ENCODE assay signal across 9 cellular contexts in the genomic region with DNA sequence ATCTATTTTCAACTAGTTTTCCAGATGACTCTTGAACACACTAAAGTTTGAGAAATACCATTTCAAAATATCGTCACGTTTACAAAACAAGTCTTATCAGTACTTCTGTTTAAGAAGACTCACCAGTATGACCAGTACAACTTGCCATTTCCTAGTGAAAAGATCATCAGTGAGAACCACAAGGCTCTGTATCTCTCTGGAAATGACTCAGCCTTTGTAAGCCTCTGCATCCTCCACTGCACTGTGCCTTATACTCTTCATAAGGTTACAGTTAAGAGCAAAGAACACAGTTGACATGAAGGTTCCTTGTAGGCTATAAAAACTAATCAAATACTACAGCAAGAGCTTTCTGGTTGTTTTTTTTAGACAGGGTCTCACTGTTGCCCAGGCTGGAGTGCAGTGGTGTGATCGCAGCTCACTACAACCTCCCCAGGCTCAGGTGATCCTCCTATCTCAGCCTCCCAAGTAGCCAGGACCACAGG. TPM values are rescaled to one million over a fixed set of nuclear protein-coding genes. Genes with fewer than 3 reads are reported as not detected.
DNase-seq lines count a peak whose midpoint lies in the region; ATAC-seq lines count a peak whose summit lies in the region.
"Had no signal": no experiment of that assay in that cellular context is flagged by ENCODE, and none has a peak within 500 bp of the region (broad histone marks: within the 10 kb centered on the region; RNA-seq: fewer than 3 reads in every experiment).

No MANE protein-coding gene starts in this region.

- no peak for DNase-seq in activated T-cell treated with anti-CD3 and anti-CD28 coated beads, Interleukin-2, amount 50 U/mL, for 4 hours
- DNase-seq in activated T-cell treated with anti-CD3 and anti-CD28 coated beads, Interleukin-2, amount 50 U/mL, for 48 hours: no peak
- DNase-seq in SW 1271 (lab: John Stamatoyannopoulos, UW) (peak; percentile 33 to 79), NCI-H1048 (lab: John Stamatoyannopoulos, UW) (no peak), NCI-H187 (lab: John Stamatoyannopoulos, UW) (no peak)
- no peak for DNase-seq in activated effector memory CD4-positive, alpha-beta T cell treated with anti-CD3 and anti-CD28 coated beads, Interleukin-2, amount 50 U/mL, for 16 hours
- DNase-seq: right lobe of liver had no signal

- no peaks in the 10 kb centered on the region for H3K27me3 Mint-ChIP-seq in activated T-cell treated with anti-CD3 and anti-CD28 coated beads, Interleukin-2, amount 50 U/mL, for 4 hours (ENCODE audit: low read depth)

- no peaks in the 10 kb centered on the region for H3K9me3 Mint-ChIP-seq in activated T-cell treated with anti-CD3 and anti-CD28 coated beads, Interleukin-2, amount 50 U/mL, for 4 hours

- peaks cover 42% of the 10 kb centered on the region for H3K36me3 Mint-ChIP-seq in activated T-cell treated with anti-CD3 and anti-CD28 coated beads, Interleukin-2, amount 50 U/mL, for 4 hours (ENCODE audit: insufficient read depth)

- H3K36me3 ChIP-seq in mesodermal cell (ENCODE audit: control insufficient read depth, insufficient read depth, low read length): peaks cover 89% of the 10 kb centered on the region

- peaks cover 33% of the 10 kb centered on the region for H3K4me1 Mint-ChIP-seq in activated T-cell treated with anti-CD3 and anti-CD28 coated beads, Interleukin-2, amount 50 U/mL, for 4 hours (ENCODE audit: low read depth)

- peak overlapping the region; percentile 72 for H3K27ac ChIP-seq in mesodermal cell (ENCODE audit: low read depth, low read length, severe bottlenecking)
- H3K27ac ChIP-seq: right lobe of liver had no signal

- ATAC-seq in activated T-cell treated with anti-CD3 and anti-CD28 coated beads, Interleukin-2, amount 50 U/mL, for 4 hours: peak; percentile 96 to 97
- peak; percentile 97 for ATAC-seq in HG02884 (IDR thresholded peaks at IDR 0.05; ENCODE audit: unreplicated experiment)

- H3K4me3 Mint-ChIP-seq in activated T-cell treated with anti-CD3 and anti-CD28 coated beads, Interleukin-2, amount 50 U/mL, for 4 hours: no peak overlapping the region

- H3K9me3 ChIP-seq in mesodermal cell (ENCODE audit: control insufficient read depth, low read length): no peaks in the 10 kb centered on the region
- H3K9me3 ChIP-seq: right lobe of liver had no signal

- H3K4me1 ChIP-seq in mesodermal cell (ENCODE audit: control insufficient read depth, insufficient read depth, low read length, poor library complexity, severe bottlenecking): peaks cover 13% of the 10 kb centered on the region
- H3K4me1 ChIP-seq: right lobe of liver had no signal

- 82 to 98% methylated on average over 3 of the region's 3 CpGs for WGBS in mesodermal cell (ENCODE audit: insufficient coverage in 2 of 2), 2 experiments

- no peak overlapping the region for H3K4me3 ChIP-seq in mesodermal cell (ENCODE audit: extremely low read depth, insufficient read depth, low read length, poor library complexity, severe bottlenecking)
- H3K4me3 ChIP-seq: right lobe of liver had no signal

RNA-seq across cellular contexts. Expression of a gene that starts 5.7 kb away (rescaled TPM):
- total RNA-seq in activated T-cell treated with anti-CD3 and anti-CD28 coated beads, Interleukin-2, amount 50 U/mL, for 4 hours: 10 to 100 TPM; 79.2 to 86.8 (median 80.1) TPM
- polyA plus RNA-seq in mesodermal cell (2013, experiment 1 of 2): 75.3 TPM
- polyA plus RNA-seq in mesodermal cell (2013, experiment 2 of 2): 83.4 TPM

RNA-seq across cellular contexts. Expression of a gene that starts 15.4 kb away (rescaled TPM):
- 10 to 100 TPM; 37.9 to 43.3 (median 42.5) TPM for total RNA-seq in activated T-cell treated with anti-CD3 and anti-CD28 coated beads, Interleukin-2, amount 50 U/mL, for 4 hours
- 102 TPM for polyA plus RNA-seq in mesodermal cell (2013, experiment 1 of 2)
- polyA plus RNA-seq in mesodermal cell (2013, experiment 2 of 2): 101 TPM

RNA-seq across cellular contexts. Expression of a gene that starts 21.5 kb away (rescaled TPM):
- under 1 TPM in 1 of 3 donors, not detected in 2; 0.15 TPM for total RNA-seq in activated T-cell treated with anti-CD3 and anti-CD28 coated beads, Interleukin-2, amount 50 U/mL, for 4 hours
- polyA plus RNA-seq in mesodermal cell (2013, experiment 1 of 2): not detected
- not detected for polyA plus RNA-seq in mesodermal cell (2013, experiment 2 of 2)

Comparison
In these comparisons a context has a peak if more than half of its experiments do, and no peak if none do; other contexts are left out.
1. DNase-seq: peak in SW 1271 (2 of 2); none in activated T-cell treated with anti-CD3 and anti-CD28 coated beads, Interleukin-2, amount 50 U/mL, for 4 hours (single experiment), activated T-cell treated with anti-CD3 and anti-CD28 coated beads, Interleukin-2, amount 50 U/mL, for 48 hours (0 of 2), activated effector memory CD4-positive, alpha-beta T cell treated with anti-CD3 and anti-CD28 coated beads, Interleukin-2, amount 50 U/mL, for 16 hours (single experiment), NCI-H1048 (single experiment) and NCI-H187 (0 of 2).